Comparison of ENCODE assay signal across 9 cellular contexts in genomic region chr1:117061986-117062415, GRCh38. TPM values are rescaled to one million over a fixed set of nuclear protein-coding genes. Genes with fewer than 3 reads are reported as not detected.
DNase-seq lines count a peak whose midpoint lies in the region; TF ChIP-seq lines count a peak whose summit lies in the region.
"Had no signal": no experiment of that assay in that cellular context is flagged by ENCODE, and none has a peak within 500 bp of the region (broad histone marks: within the 10 kb centered on the region; RNA-seq: fewer than 3 reads in every experiment).

No MANE protein-coding gene starts in this region.

- WGBS in esophagus muscularis mucosa: 80% methylated on average over 2 of the region's 2 CpGs

- no peak for TF ChIP-seq CTCF in GM12865 (IDR thresholded peaks at IDR 0.05; ENCODE audit: insufficient read depth, low read depth, low read length, missing control alignments)
- TF ChIP-seq CTCF in HFFc6 (IDR thresholded peaks at IDR 0.05): no peak
- TF ChIP-seq CTCF in esophagus muscularis mucosa (IDR thresholded peaks at IDR 0.05): no peak

- no peaks in the 10 kb centered on the region for H3K9me3 Mint-ChIP-seq in HFFc6
- no peaks in the 10 kb centered on the region for H3K9me3 Mint-ChIP-seq in T-helper 2 cell treated with Interferon-gamma antibody and Interleukin-4, amounts not matched to agents 5 μg/mL and 100 μg/mL, for 36 hours

- peaks cover 14 to 16% (median 15%) of the 10 kb centered on the region in 4 donors for H3K4me1 ChIP-seq in esophagus muscularis mucosa

- DNase-seq in GM12865 (ENCODE audit: low read depth) (peak; percentile 79), HFFc6 (peak; percentile 59), hepatic stellate cell (ENCODE audit: low spot score) (peak; percentile 78), NCI-H510A treated with DMSO at 0.1 percent for 48 hours (lab: John Stamatoyannopoulos, UW) (no peak), esophagus muscularis mucosa (ENCODE audit: extremely low spot score) (no peak), DMS 273 (lab: John Stamatoyannopoulos, UW; ENCODE audit: unreplicated experiment) (no peak)
- peak; percentile 60 for DNase-seq in T-helper 2 cell treated with Interferon-gamma antibody and Interleukin-4, amounts not matched to agents 5 μg/mL and 100 μg/mL, for 36 hours (ENCODE audit: low spot score)
- DNase-seq in activated CD8-positive, alpha-beta memory T cell treated with anti-CD3 and anti-CD28 coated beads, Interleukin-2, amount 50 U/mL, for 4 hours: no peak

- peak overlapping the region; percentile 38 for H3K27ac Mint-ChIP-seq in HFFc6
- H3K27ac Mint-ChIP-seq in T-helper 2 cell treated with Interferon-gamma antibody and Interleukin-4, amounts not matched to agents 5 μg/mL and 100 μg/mL, for 36 hours: peak overlapping the region; percentile 29

- H3K4me3 ChIP-seq in GM12865 (ENCODE audit: low read depth, low read length): peak overlapping the region; percentile 75
- H3K4me3 ChIP-seq in esophagus muscularis mucosa: no peak overlapping the region

- no peak overlapping the region for H3K4me3 Mint-ChIP-seq in HFFc6
- H3K4me3 Mint-ChIP-seq in T-helper 2 cell treated with Interferon-gamma antibody and Interleukin-4, amounts not matched to agents 5 μg/mL and 100 μg/mL, for 36 hours: peak overlapping the region; percentile 37

- intact Hi-C loops in esophagus muscularis mucosa (cut with DNase I): loop anchor here (10.0 kb wide), 1 partner anchor 223 kb away; no protein-coding TSS in a partner anchor

- no peak for TF ChIP-seq EP300 in esophagus muscularis mucosa (IDR thresholded peaks at IDR 0.05)

- H3K9me3 ChIP-seq in esophagus muscularis mucosa: no peaks in the 10 kb centered on the region

- no peaks in the 10 kb centered on the region for H3K36me3 Mint-ChIP-seq in HFFc6 (ENCODE audit: low read depth)
- peaks cover 49% of the 10 kb centered on the region for H3K36me3 Mint-ChIP-seq in T-helper 2 cell treated with Interferon-gamma antibody and Interleukin-4, amounts not matched to agents 5 μg/mL and 100 μg/mL, for 36 hours (ENCODE audit: low read depth)

- no peaks in the 10 kb centered on the region for H3K27me3 Mint-ChIP-seq in HFFc6 (ENCODE audit: insufficient read depth)
- H3K27me3 Mint-ChIP-seq in T-helper 2 cell treated with Interferon-gamma antibody and Interleukin-4, amounts not matched to agents 5 μg/mL and 100 μg/mL, for 36 hours (ENCODE audit: low read depth): no peaks in the 10 kb centered on the region

- H3K27me3 ChIP-seq in esophagus muscularis mucosa: no peaks in the 10 kb centered on the region

- TF ChIP-seq POLR2A in esophagus muscularis mucosa (IDR thresholded peaks at IDR 0.05; ENCODE audit: low read depth): no peak

- H3K4me1 Mint-ChIP-seq in HFFc6 (ENCODE audit: low read depth): peaks cover 31% of the 10 kb centered on the region
- H3K4me1 Mint-ChIP-seq in T-helper 2 cell treated with Interferon-gamma antibody and Interleukin-4, amounts not matched to agents 5 μg/mL and 100 μg/mL, for 36 hours (ENCODE audit: low read depth): peaks cover 45% of the 10 kb centered on the region

- no peaks in the 10 kb centered on the region for H3K36me3 ChIP-seq in esophagus muscularis mucosa

- H3K27ac ChIP-seq in esophagus muscularis mucosa (replicated peaks in 1 of 4): no peak overlapping the region
- H3K27ac ChIP-seq: epithelial cell of prostate had no signal

RNA-seq across cellular contexts. Expression of gene TTF2, which starts 1.9 kb away (rescaled TPM):
- total RNA-seq in HFFc6 (2021; fragmentation: NEBNext Ultra II Directional; extraction: Animal tissue kit (Norgen Biotek cat#: 25700)): 10 to 100 TPM; 18.7 to 28.6 (median 24.2) TPM
- 10 to 100 TPM in 2 of 4 donors, 1 to 10 TPM in 2; 6.6 to 12.8 (median 9.0) TPM for total RNA-seq in esophagus muscularis mucosa

RNA-seq across cellular contexts. Expression of gene TRIM45, which starts 59.5 kb away (rescaled TPM):
- total RNA-seq in HFFc6 (2021; fragmentation: NEBNext Ultra II Directional; extraction: Animal tissue kit (Norgen Biotek cat#: 25700)): 1 to 10 TPM; 2.1 to 4.4 (median 3.6) TPM
- 1 to 10 TPM; 1.4 to 5.4 (median 3.1) TPM for total RNA-seq in esophagus muscularis mucosa

Comparison
In these comparisons a context has a peak if more than half of its experiments do, and no peak if none do; other contexts are left out.
1. DNase-seq: peak in GM12865 (single experiment), HFFc6 (single experiment), T-helper 2 cell treated with Interferon-gamma antibody and Interleukin-4, amounts not matched to agents 5 μg/mL and 100 μg/mL, for 36 hours (single experiment) and hepatic stellate cell (single experiment); none in activated CD8-positive, alpha-beta memory T cell treated with anti-CD3 and anti-CD28 coated beads, Interleukin-2, amount 50 U/mL, for 4 hours (single experiment), NCI-H510A treated with DMSO at 0.1 percent for 48 hours (single experiment), esophagus muscularis mucosa (single experiment) and DMS 273 (single experiment).